ENCODE assay signal across 1 cellular context in genomic region chr11:117972589-117973445, GRCh38.
TF ChIP-seq lines count a peak whose summit lies in the region.

No MANE protein-coding gene starts in this region.

TF ChIP-seq in WTC11, 78 proteins besides CTCF, POLR2A, EP300 and RAD21 (continued from another document):
- TF ChIP-seq ELF4 (CRISPR knock-in tag; IDR thresholded peaks at IDR 0.05; ENCODE audit: low read depth) = no peak
- no peak for TF ChIP-seq ZNF138 (CRISPR knock-in tag; conservative IDR thresholded peaks at IDR 0.05)
- TF ChIP-seq SMAD3 (CRISPR knock-in tag; IDR thresholded peaks at IDR 0.05; ENCODE audit: borderline replicate concordance) = no peak
- no peak for TF ChIP-seq ZNF396 (CRISPR knock-in tag; IDR thresholded peaks at IDR 0.05; ENCODE audit: borderline replicate concordance)
- TF ChIP-seq ZMAT4 (CRISPR knock-in tag; IDR thresholded peaks at IDR 0.05) = no peak
- no peak for TF ChIP-seq NFYB (CRISPR knock-in tag; conservative IDR thresholded peaks at IDR 0.05; ENCODE audit: low read depth)
- no peak for TF ChIP-seq TCF7 (CRISPR knock-in tag; IDR thresholded peaks at IDR 0.05; ENCODE audit: low read depth)
TF ChIP-seq in WTC11: peak in this region for 0.
